ENCODE assay signal across 10 cellular contexts in the genomic region with DNA sequence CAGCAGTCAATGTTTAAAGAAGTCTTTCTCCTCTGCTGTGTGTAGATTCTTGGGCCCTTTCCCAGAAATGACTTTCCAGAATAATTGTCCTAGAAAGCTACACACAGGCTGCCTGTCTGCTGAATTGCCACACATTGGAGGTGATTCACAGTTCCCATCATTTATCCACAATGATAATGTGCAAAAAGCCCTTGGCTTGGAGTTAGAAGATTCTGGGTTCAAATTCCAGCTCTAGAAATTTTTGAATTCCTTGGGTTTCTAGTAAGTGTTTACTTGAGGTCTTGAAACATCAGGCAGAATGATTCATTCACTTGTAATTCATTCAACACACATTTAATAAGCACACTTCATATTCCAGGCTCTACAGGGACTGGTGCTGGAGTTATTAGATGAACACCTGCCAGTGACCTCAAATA. TPM values are rescaled to one million over a fixed set of nuclear protein-coding genes. Genes with fewer than 3 reads are reported as not detected.
DNase-seq lines count a peak whose midpoint lies in the region; ATAC-seq and TF ChIP-seq lines count a peak whose summit lies in the region.
"Had no signal": no experiment of that assay in that cellular context is flagged by ENCODE, and none has a peak within 500 bp of the region (broad histone marks: within the 10 kb centered on the region; RNA-seq: fewer than 3 reads in every experiment).

No MANE protein-coding gene starts in this region.

- BruUV-seq in HCT116 (replicated peaks; lab: Mats Ljungman, UMichigan) = no TSS peak

- no peak for ATAC-seq in HCT116
- ATAC-seq in HG03342 (IDR thresholded peaks at IDR 0.05; ENCODE audit: unreplicated experiment) = no peak
- ATAC-seq: activated naive CD8-positive, alpha-beta T cell treated with anti-CD3 and anti-CD28 coated beads, Interleukin-2, amount 50 U/mL, for 24 hours had no signal

- RAD21 ChIA-PET in HCT116 (lab: Charles Lee; ENCODE audit: low non-redundant PET in 1 of 2, low total read pairs in 2 of 2, uncharacterized antibody in 2 of 2, unreplicated experiment in 2 of 2) = no interaction called here

- H3K27me3 ChIP-seq in HCT116 (ENCODE audit: insufficient read depth, low read length) = no peaks in the 10 kb centered on the region
- H3K27me3 ChIP-seq in fibroblast of lung (ENCODE audit: control insufficient read depth, insufficient read depth, low read length) = peaks cover 3% of the 10 kb centered on the region
- H3K27me3 ChIP-seq: ovary had no signal

- no peak overlapping the region for H3K4me3 ChIP-seq in HCT116 (replicated peaks in 1 of 2; ENCODE audit: low read depth in 1 of 2, low read length in 2 of 2)
- no peak overlapping the region for H3K4me3 ChIP-seq in fibroblast of lung (replicated peaks in 1 of 4; ENCODE audit: control extremely low read depth in 1 of 4, insufficient read depth in 1 of 4, low read depth in 3 of 4, low read length in 4 of 4)
- H3K4me3 ChIP-seq: ovary had no signal

- H3K4me2 ChIP-seq in HCT116 (ENCODE audit: low read length) (peak overlapping the region; percentile 12; the same call in 1 of the 2 replicates), fibroblast of lung (ENCODE audit: extremely low read depth, insufficient read depth, low read length) (no peak overlapping the region)

- H3K4me1 Mint-ChIP-seq in type B pancreatic cell (ENCODE audit: unreplicated experiment) (peaks cover 7% of the 10 kb centered on the region), immature natural killer cell (no peaks in the 10 kb centered on the region)
- H3K4me1 Mint-ChIP-seq: activated naive CD8-positive, alpha-beta T cell treated with anti-CD3 and anti-CD28 coated beads, Interleukin-2, amount 50 U/mL, for 24 hours had no signal

- H3K4me3 Mint-ChIP-seq in type B pancreatic cell = no peak overlapping the region
- no peak overlapping the region for H3K4me3 Mint-ChIP-seq in immature natural killer cell
- H3K4me3 Mint-ChIP-seq: activated naive CD8-positive, alpha-beta T cell treated with anti-CD3 and anti-CD28 coated beads, Interleukin-2, amount 50 U/mL, for 24 hours had no signal

- H3K36me3 ChIP-seq in HCT116 (ENCODE audit: control insufficient read depth in 1 of 2, insufficient read depth in 2 of 2, low read length in 2 of 2) = no peaks in the 10 kb centered on the region
- H3K36me3 ChIP-seq in fibroblast of lung (ENCODE audit: control insufficient read depth, insufficient read depth, low read length) = no peaks in the 10 kb centered on the region
- H3K36me3 ChIP-seq: ovary had no signal

- H3K27ac ChIP-seq in HCT116 (ENCODE audit: low read depth, low read length) = no peak overlapping the region
- no peak overlapping the region for H3K27ac ChIP-seq in fibroblast of lung (ENCODE audit: insufficient read depth, low read length)
- H3K27ac ChIP-seq: ovary had no signal

- TF ChIP-seq CTCF in HCT116 (IDR thresholded peaks at IDR 0.05 in 2 of 3, conservative IDR thresholded peaks at IDR 0.05 in 1 of 3; ENCODE audit: borderline replicate concordance in 1 of 3, insufficient read depth in 1 of 3, low read depth in 2 of 3, low read length in 2 of 3) (no peak), fibroblast of lung (conservative IDR thresholded peaks at IDR 0.05 in 1 of 2, IDR thresholded peaks at IDR 0.05 in 1 of 2; ENCODE audit: low read depth in 1 of 2, low read length in 2 of 2) (no peak), type B pancreatic cell (conservative IDR thresholded peaks at IDR 0.05) (no peak)

- H2AFZ ChIP-seq in HCT116 (ENCODE audit: low read depth, low read length, poor library complexity, severe bottlenecking) (no peak overlapping the region), fibroblast of lung (ENCODE audit: low read length) (no peak overlapping the region)

- H3K9me3 ChIP-seq in HCT116 (ENCODE audit: control insufficient read depth in 1 of 2, insufficient read depth in 1 of 2, low read depth in 1 of 2, low read length in 2 of 2) (no peaks in the 10 kb centered on the region), fibroblast of lung (ENCODE audit: control insufficient read depth, insufficient read depth, low read depth, low read length) (no peaks in the 10 kb centered on the region)
- H3K9me3 ChIP-seq: ovary had no signal

- H3K9ac ChIP-seq in HCT116 (ENCODE audit: low read length) (no peak overlapping the region), fibroblast of lung (ENCODE audit: insufficient read depth, low read length) (no peak overlapping the region)

- CTCF ChIA-PET in HCT116 (lab: Charles Lee) = no interaction called here

- intact Hi-C loops in HCT116 (cut with micrococcal nuclease) = loop anchor here (10.0 kb wide), 1 partner anchor 175 kb away; no protein-coding TSS in a partner anchor

- TF ChIP-seq RAD21 in HCT116 (IDR thresholded peaks at IDR 0.05; ENCODE audit: low read depth) = no peak

- H3K4me1 ChIP-seq in HCT116 (ENCODE audit: control insufficient read depth in 1 of 2, insufficient read depth in 2 of 2, low read length in 2 of 2) = peaks cover 8 to 28% of the 10 kb centered on the region in 2 experiments; a peak in 3 of 4 replicates
- H3K4me1 ChIP-seq in fibroblast of lung (ENCODE audit: control insufficient read depth, extremely low read depth, insufficient read depth, low read length) = peaks cover 3% of the 10 kb centered on the region

- H3K27me3 Mint-ChIP-seq in type B pancreatic cell (peaks cover 8% of the 10 kb centered on the region), immature natural killer cell (ENCODE audit: low read depth in 3 of 3) (peaks cover 0 to 8% (median 2%) of the 10 kb centered on the region in 3 donors)

- DNase-seq in HCT116 (ENCODE audit: low read depth, low spot score) (no peak), NCI-H748 treated with DMSO at 0.1 percent for 48 hours (lab: John Stamatoyannopoulos, UW) (peak; percentile 48), fibroblast of lung (ENCODE audit: low read depth in 2 of 2) (peak; percentile 89 to 97), renal cortical epithelial cell (ENCODE audit: low read depth) (peak; percentile 97), type B pancreatic cell (ENCODE audit: extremely low spot score, unreplicated experiment) (no peak), immature natural killer cell (no peak), NOMO-1 (lab: John Stamatoyannopoulos, UW; ENCODE audit: unreplicated experiment in 2 of 2) (no peak)
- DNase-seq: activated naive CD8-positive, alpha-beta T cell treated with anti-CD3 and anti-CD28 coated beads, Interleukin-2, amount 50 U/mL, for 24 hours; ovary had no signal

- H3K9me3 Mint-ChIP-seq in type B pancreatic cell (no peaks in the 10 kb centered on the region), immature natural killer cell (peaks cover 0 to 2% (median 0%) of the 10 kb centered on the region in 6 donors)

- no peaks in the 10 kb centered on the region for H4K20me1 ChIP-seq in HCT116 (ENCODE audit: insufficient read depth)
- no peaks in the 10 kb centered on the region for H4K20me1 ChIP-seq in fibroblast of lung (ENCODE audit: control insufficient read depth, extremely low read depth, insufficient read depth, low read length)

- H3K79me2 ChIP-seq in HCT116 (ENCODE audit: insufficient read depth, low read length) (no peaks in the 10 kb centered on the region), fibroblast of lung (ENCODE audit: control insufficient read depth, insufficient read depth, low read length) (no peaks in the 10 kb centered on the region)

- H3K9me2 ChIP-seq in HCT116 (ENCODE audit: insufficient read depth) = no peaks in the 10 kb centered on the region; the same call in 1 of the 2 replicates

- TF ChIP-seq POLR2A in HCT116 (IDR thresholded peaks at IDR 0.05; ENCODE audit: borderline replicate concordance, extremely low read depth, insufficient read depth, insufficient read length) = no peak

- H3K36me3 Mint-ChIP-seq in type B pancreatic cell (no peaks in the 10 kb centered on the region), immature natural killer cell (no peaks in the 10 kb centered on the region)

- H3K27ac Mint-ChIP-seq in type B pancreatic cell (no peak overlapping the region), immature natural killer cell (no peak overlapping the region)
- H3K27ac Mint-ChIP-seq: activated naive CD8-positive, alpha-beta T cell treated with anti-CD3 and anti-CD28 coated beads, Interleukin-2, amount 50 U/mL, for 24 hours had no signal

- POLR2A ChIA-PET in HCT116 (lab: Charles Lee) = no interaction called here

TF ChIP-seq in HCT116, 20 proteins besides CTCF, POLR2A, EP300 and RAD21:
- no peak for TF ChIP-seq ZNF274 (IDR thresholded peaks at IDR 0.05; ENCODE audit: low read depth, low read length)
- peak; percentile 29; the same call in 1 of the 2 replicates for TF ChIP-seq FOSL1 (IDR thresholded peaks at IDR 0.05; ENCODE audit: low read depth)

RNA-seq across cellular contexts. Expression of gene EPB41L4B, which starts 28.6 kb away (rescaled TPM):
- total RNA-seq in HCT116 (2021; ENCODE audit: unreplicated experiment) (8.1 TPM), fibroblast of lung (1.5 and 2.8 TPM in 2 replicates), renal cortical epithelial cell (5.8 and 13.5 TPM in 2 replicates), type B pancreatic cell (ENCODE audit: low replicate concordance) (14.4 and 29.1 TPM in 2 replicates)
- polyA plus RNA-seq in HCT116 (2012) = 4.2 and 4.7 TPM in 2 replicates
- polyA plus RNA-seq in fibroblast of lung (0.56 and 1.7 TPM in 2 replicates), immature natural killer cell (not detected)
- 0.20 and 0.93 TPM in 2 replicates for polyA plus RNA-seq in fibroblast of lung (2012)
- 0.19 and 0.51 TPM in 2 replicates for polyA minus RNA-seq in fibroblast of lung (ENCODE audit: low replicate concordance)

Comparison
In these comparisons a context has a peak if more than half of its experiments do, and no peak if none do; other contexts are left out.
1. DNase-seq: peak in NCI-H748 treated with DMSO at 0.1 percent for 48 hours (single experiment), fibroblast of lung (2 of 2) and renal cortical epithelial cell (single experiment); none in HCT116 (single experiment), type B pancreatic cell (single experiment), immature natural killer cell (0 of 3) and NOMO-1 (0 of 2).